ENCODE assay signal across 15 cellular contexts in the genomic region with DNA sequence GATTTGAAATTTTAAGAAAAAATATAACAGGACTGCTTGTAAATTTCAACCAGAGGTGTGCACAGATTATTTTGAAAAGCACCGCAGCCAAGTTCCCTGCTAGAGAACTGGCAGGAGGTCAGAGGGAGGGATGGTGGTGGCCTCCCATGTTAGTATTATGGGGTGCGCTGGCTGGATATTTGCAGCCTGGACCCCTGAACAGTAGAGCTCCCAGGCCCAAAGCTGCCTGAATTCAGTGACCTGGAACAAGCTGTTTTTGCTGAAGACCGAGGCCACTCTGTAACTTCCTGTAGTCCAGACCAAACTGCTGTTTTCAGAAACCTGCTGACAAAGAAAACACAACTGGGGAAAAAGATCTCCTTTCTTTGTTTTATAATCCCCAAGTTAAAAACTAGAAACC.
DNase-seq lines count a peak whose midpoint lies in the region; ATAC-seq and TF ChIP-seq lines count a peak whose summit lies in the region.
"Had no signal": no experiment of that assay in that cellular context is flagged by ENCODE, and none has a peak within 500 bp of the region (broad histone marks: within the 10 kb centered on the region; RNA-seq: fewer than 3 reads in every experiment).

No MANE protein-coding gene starts in this region.

- H4K20me1 ChIP-seq in BLaER1 treated with 17β-estradiol and CSF1 and Interleukin-3, amounts not matched to agents 10 nM and 100 nM: no peaks in the 10 kb centered on the region

- H3K4me1 Mint-ChIP-seq in endodermal cell (peaks cover 38% of the 10 kb centered on the region), nephron progenitor cell (peaks cover 58% of the 10 kb centered on the region)

- H3K4me3 ChIP-seq in BLaER1 treated with 17β-estradiol and CSF1 and Interleukin-3, amounts not matched to agents 10 nM and 100 nM: no peak overlapping the region
- no peak overlapping the region for H3K4me3 ChIP-seq in endodermal cell (ENCODE audit: low read length)
- no peak overlapping the region for H3K4me3 ChIP-seq in thyroid gland (replicated peaks in 1 of 3)

- WGBS in endodermal cell (ENCODE audit: insufficient coverage in 1 of 2, insufficient read length in 1 of 2), 2 experiments: 89 to 90% methylated on average over 2 to 3 of the region's 3 CpGs
- WGBS in thyroid gland, 2 donors: 34 to 47% methylated on average over 3 of the region's 3 CpGs

- no peaks in the 10 kb centered on the region for H3K27me3 ChIP-seq in BLaER1 treated with 17β-estradiol and CSF1 and Interleukin-3, amounts not matched to agents 10 nM and 100 nM
- H3K27me3 ChIP-seq in endodermal cell (ENCODE audit: control insufficient read depth, insufficient read depth, low read length, poor library complexity, severe bottlenecking) (peaks cover 23% of the 10 kb centered on the region), thyroid gland (no peaks in the 10 kb centered on the region)

- no peak for ATAC-seq in HG03025 (IDR thresholded peaks at IDR 0.05; ENCODE audit: low FRiP score, unreplicated experiment)

- peaks cover 0 to 16% (median 7%) of the 10 kb centered on the region in 10 experiments; a peak in 12 of 20 replicates for H3K4me1 ChIP-seq in BLaER1 treated with 17β-estradiol and CSF1 and Interleukin-3, amounts not matched to agents 10 nM and 100 nM
- H3K4me1 ChIP-seq in endodermal cell (ENCODE audit: control insufficient read depth, insufficient read depth, low read length) (peaks cover 24% of the 10 kb centered on the region), thyroid gland (peaks cover 36 to 56% of the 10 kb centered on the region in 2 donors)

- peak; percentile 6 for DNase-seq in endodermal cell
- no peak for DNase-seq in nephron progenitor cell
- peak; percentile 62 to 66 for DNase-seq in thyroid gland
- no peak for DNase-seq in dedifferentiated amniotic fluid mesenchymal stem cell (ENCODE audit: extremely low spot score)
- no peak for DNase-seq in GM19238 (ENCODE audit: insufficient read length, low spot score)
- no peak for DNase-seq in activated naive CD4-positive, alpha-beta T cell (lab: John Stamatoyannopoulos, UW)
- DNase-seq: COR-L47, DMS153, Kasumi-1, NCI-H1417, NCI-H2081, NCI-H510A treated with DMSO at 0.1 percent for 48 hours had no signal

- peak overlapping the region in 7 of 11 experiments; percentile 11 to 67 (median 31); a peak in 9 of 22 replicates for H3K4me2 ChIP-seq in BLaER1 treated with 17β-estradiol and CSF1 and Interleukin-3, amounts not matched to agents 10 nM and 100 nM

- H3K9me3 Mint-ChIP-seq in endodermal cell: peaks cover 3% of the 10 kb centered on the region
- peaks cover 16% of the 10 kb centered on the region for H3K9me3 Mint-ChIP-seq in nephron progenitor cell

- TF ChIP-seq POLR2A in thyroid gland (IDR thresholded peaks at IDR 0.05): no peak

- TF ChIP-seq CTCF in endodermal cell (conservative IDR thresholded peaks at IDR 0.05): no peak
- TF ChIP-seq CTCF in nephron progenitor cell (IDR thresholded peaks at IDR 0.05): no peak
- no peak for TF ChIP-seq CTCF in thyroid gland (IDR thresholded peaks at IDR 0.05)

- H3K9ac ChIP-seq in BLaER1 treated with 17β-estradiol and CSF1 and Interleukin-3, amounts not matched to agents 10 nM and 100 nM: no peak overlapping the region
- no peak overlapping the region for H3K9ac ChIP-seq in endodermal cell (ENCODE audit: extremely low read depth, low read length, poor library complexity, severe bottlenecking)

- H3K27ac Mint-ChIP-seq in endodermal cell (no peak overlapping the region), nephron progenitor cell (peak overlapping the region; percentile 55)

- intact Hi-C loops in thyroid gland (cut with DNase I): no loop called here

- H3K27me3 Mint-ChIP-seq in endodermal cell (ENCODE audit: insufficient read depth) (peaks cover 95% of the 10 kb centered on the region), nephron progenitor cell (ENCODE audit: low read depth, poor library complexity) (no peaks in the 10 kb centered on the region)

- no peak overlapping the region for H3K4me3 Mint-ChIP-seq in endodermal cell
- H3K4me3 Mint-ChIP-seq in nephron progenitor cell: no peak overlapping the region

- no peaks in the 10 kb centered on the region for H3K36me3 Mint-ChIP-seq in endodermal cell (ENCODE audit: low read depth)
- peaks cover 24% of the 10 kb centered on the region for H3K36me3 Mint-ChIP-seq in nephron progenitor cell (ENCODE audit: low read depth)

- H3K36me3 ChIP-seq in BLaER1 treated with 17β-estradiol and CSF1 and Interleukin-3, amounts not matched to agents 10 nM and 100 nM: no peaks in the 10 kb centered on the region
- no peaks in the 10 kb centered on the region for H3K36me3 ChIP-seq in endodermal cell (ENCODE audit: control insufficient read depth, insufficient read depth, low read length)
- no peaks in the 10 kb centered on the region for H3K36me3 ChIP-seq in thyroid gland

- H3K27ac ChIP-seq in BLaER1 treated with 17β-estradiol and CSF1 and Interleukin-3, amounts not matched to agents 10 nM and 100 nM: no peak overlapping the region
- no peak overlapping the region for H3K27ac ChIP-seq in endodermal cell (ENCODE audit: low read depth, low read length)
- H3K27ac ChIP-seq in thyroid gland: peak overlapping the region; percentile 73 to 89 (median 78)
- H3K27ac ChIP-seq: C4-2B had no signal

- peaks cover 0 to 4% (median 0%) of the 10 kb centered on the region in 11 experiments; a peak in 2 of 22 replicates for H3K9me3 ChIP-seq in BLaER1 treated with 17β-estradiol and CSF1 and Interleukin-3, amounts not matched to agents 10 nM and 100 nM (replicated peaks in 1 of 11)
- H3K9me3 ChIP-seq in endodermal cell (ENCODE audit: control insufficient read depth, low read length) (no peaks in the 10 kb centered on the region), thyroid gland (no peaks in the 10 kb centered on the region)

Comparison
In these comparisons a context has a peak if more than half of its experiments do, and no peak if none do; other contexts are left out.
1. H3K27ac ChIP-seq: peak in thyroid gland (3 of 3); none in BLaER1 treated with 17β-estradiol and CSF1 and Interleukin-3, amounts not matched to agents 10 nM and 100 nM (0 of 11) and endodermal cell (single experiment).
2. DNase-seq: peak in endodermal cell (single experiment) and thyroid gland (2 of 2); none in nephron progenitor cell (single experiment), dedifferentiated amniotic fluid mesenchymal stem cell (single experiment), GM19238 (single experiment) and activated naive CD4-positive, alpha-beta T cell (0 of 4).